ENCODE assay signal across 8 cellular contexts in the genomic region with DNA sequence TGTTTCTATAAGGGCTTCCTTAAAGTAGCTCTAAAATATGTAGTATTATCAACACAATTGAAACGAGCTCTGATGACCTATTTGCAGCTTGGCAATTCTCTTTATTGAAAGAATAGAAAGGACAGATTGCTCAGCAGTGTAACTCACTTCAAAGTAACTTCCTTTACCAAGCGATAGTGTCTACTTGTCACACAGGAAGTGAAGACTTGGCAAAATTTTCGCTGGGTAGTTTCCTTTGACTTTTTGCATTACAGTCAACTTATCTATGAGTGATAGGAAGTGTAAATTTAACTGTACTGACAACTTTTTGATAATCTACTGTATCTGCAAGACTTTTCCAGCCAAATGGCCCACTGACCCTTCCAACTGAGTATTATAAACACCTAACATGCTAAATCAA. TPM values are rescaled to one million over a fixed set of nuclear protein-coding genes. Genes with fewer than 3 reads are reported as not detected.
A peak's percentile ranks its signal among the peaks of the same experiment; 100 is the strongest.
DNase-seq lines count a peak whose midpoint lies in the region; ATAC-seq, FAIRE-seq and TF ChIP-seq lines count a peak whose summit lies in the region.

No MANE protein-coding gene starts in this region.

- no peaks in the 10 kb centered on the region for H3K4me1 ChIP-seq in effector memory CD4-positive, alpha-beta T cell (ENCODE audit: control insufficient read depth, insufficient read depth, low read length, poor library complexity, severe bottlenecking)

- no peaks in the 10 kb centered on the region for H3K27me3 ChIP-seq in effector memory CD4-positive, alpha-beta T cell (replicated peaks; ENCODE audit: control insufficient read depth, insufficient read depth, low read length, poor library complexity, severe bottlenecking)

- DNase-seq in GM12865 (ENCODE audit: low read depth): peak; percentile 74
- no peak for DNase-seq in effector memory CD4-positive, alpha-beta T cell
- no peak for DNase-seq in mucosa of gallbladder (ENCODE audit: low spot score)
- no peak for DNase-seq in ecto neural progenitor cell (ENCODE audit: low spot score)
- no peak for DNase-seq in frontal cortex (ENCODE audit: low spot score in 2 of 2)
- DNase-seq in HK-2 (ENCODE audit: unreplicated experiment): no peak

- ATAC-seq in GM19452 (IDR thresholded peaks at IDR 0.05; ENCODE audit: unreplicated experiment) (peak; percentile 69), HG03280 (IDR thresholded peaks at IDR 0.05; ENCODE audit: unreplicated experiment) (peak; percentile 60)

- TF ChIP-seq CTCF in GM12865 (IDR thresholded peaks at IDR 0.05; ENCODE audit: insufficient read depth, low read depth, low read length, missing control alignments): no peak

- no peak for FAIRE-seq in frontal cortex (lab: Jason Lieb, UNC)

- H3K27ac ChIP-seq in effector memory CD4-positive, alpha-beta T cell (ENCODE audit: insufficient read depth, low read length, poor library complexity, severe bottlenecking): peak overlapping the region; percentile 12

- H3K4me3 ChIP-seq in GM12865 (ENCODE audit: low read depth, low read length): no peak overlapping the region
- no peak overlapping the region for H3K4me3 ChIP-seq in effector memory CD4-positive, alpha-beta T cell (ENCODE audit: insufficient read depth, low read depth, low read length, poor library complexity, severe bottlenecking)

- H3K36me3 ChIP-seq in effector memory CD4-positive, alpha-beta T cell (ENCODE audit: control insufficient read depth, insufficient read depth, low read length): no peaks in the 10 kb centered on the region

- no peaks in the 10 kb centered on the region for H3K9me3 ChIP-seq in effector memory CD4-positive, alpha-beta T cell (ENCODE audit: control insufficient read depth, low read length)

RNA-seq across cellular contexts. Expression of a gene that starts 22.8 kb away (rescaled TPM):
- 12.2 TPM for total RNA-seq in mucosa of gallbladder
- 4.9 TPM for total RNA-seq in frontal cortex
